ENCODE assay signal across 7 cellular contexts in genomic region chr7:74094224-74095095, GRCh38. TPM values are rescaled to one million over a fixed set of nuclear protein-coding genes. Genes with fewer than 3 reads are reported as not detected.
DNase-seq lines count a peak whose midpoint lies in the region; ATAC-seq and TF ChIP-seq lines count a peak whose summit lies in the region.

No MANE protein-coding gene starts in this region.

- peak; percentile 58 for ATAC-seq in GM18511 (IDR thresholded peaks at IDR 0.05; ENCODE audit: unreplicated experiment)
- ATAC-seq in HG02973 (IDR thresholded peaks at IDR 0.05; ENCODE audit: unreplicated experiment), result peak; percentile 36
- peak; percentile 66 for ATAC-seq in thoracic aorta (ENCODE audit: insufficient number of reproducible peaks, low FRiP score, low read depth)

- peaks cover 27% of the 10 kb centered on the region for H3K36me3 ChIP-seq in osteoblast (ENCODE audit: insufficient read depth, low read length)
- peaks cover 3% of the 10 kb centered on the region for H3K36me3 ChIP-seq in thoracic aorta

- H3K79me2 ChIP-seq in osteoblast (ENCODE audit: insufficient read depth, low read length), result peaks cover 47% of the 10 kb centered on the region

- H3K4me3 ChIP-seq in osteoblast (ENCODE audit: insufficient read depth, low read length), result peak overlapping the region; percentile 62
- H3K4me3 ChIP-seq in thoracic aorta, result peak overlapping the region; percentile 71

- no peak for TF ChIP-seq CTCF in osteoblast (IDR thresholded peaks at IDR 0.05; ENCODE audit: extremely low read depth, low read depth, low read length)
- no peak for TF ChIP-seq CTCF in thoracic aorta (IDR thresholded peaks at IDR 0.05)

- peak overlapping the region; percentile 54 for H2AFZ ChIP-seq in osteoblast (ENCODE audit: low read length)

- peaks cover 7% of the 10 kb centered on the region for H3K9me3 ChIP-seq in osteoblast (ENCODE audit: low read depth, low read length)
- H3K9me3 ChIP-seq in thoracic aorta, result no peaks in the 10 kb centered on the region

- peak; percentile 92 for DNase-seq in RKO (ENCODE audit: low spot score)
- DNase-seq in activated effector memory CD4-positive, alpha-beta T cell treated with Interleukin-2 at 50 U/mL for 16 hours, result peak; percentile 62
- DNase-seq in germinal center (ENCODE audit: low spot score), result peak; percentile 57
- DNase-seq in osteoblast (ENCODE audit: insufficient read length, low spot score, missing footprints), result peak; percentile 99
- DNase-seq in thoracic aorta (ENCODE audit: low spot score), result peak; percentile 75

- H3K4me1 ChIP-seq in osteoblast (ENCODE audit: insufficient read depth, low read length), result peaks cover 49% of the 10 kb centered on the region
- peaks cover 12 to 29% of the 10 kb centered on the region in 2 donors for H3K4me1 ChIP-seq in thoracic aorta (ENCODE audit: control insufficient read depth in 1 of 2, low read depth in 2 of 2)

- H3K27me3 ChIP-seq in osteoblast (ENCODE audit: insufficient read depth, low read length) (no peaks in the 10 kb centered on the region), thoracic aorta (replicated peaks; ENCODE audit: insufficient read depth) (no peaks in the 10 kb centered on the region)

- H3K27ac ChIP-seq in osteoblast (ENCODE audit: low read depth, low read length), result peak overlapping the region; percentile 92
- H3K27ac ChIP-seq in thoracic aorta, result peak overlapping the region; percentile 67 to 77

- H4K20me1 ChIP-seq in osteoblast (ENCODE audit: insufficient read depth, low read length), result no peaks in the 10 kb centered on the region

- peak overlapping the region; percentile 85 for H3K4me2 ChIP-seq in osteoblast (ENCODE audit: insufficient read depth, low read length)

RNA-seq across cellular contexts. Expression of gene LIMK1, which starts 10.9 kb away (rescaled TPM):
- total RNA-seq in osteoblast (46.7 and 48.9 TPM in 2 replicates), thoracic aorta (10 to 100 TPM; 19.7 to 19.9 TPM)

Comparison
In these comparisons a context has a peak if more than half of its experiments do, and no peak if none do; other contexts are left out.
1. Peak in every context shown above with its lines: DNase-seq, ATAC-seq, H3K4me3 ChIP-seq and H3K27ac ChIP-seq.